Comparison of ENCODE assay signal across 8 cellular contexts in the genomic region with DNA sequence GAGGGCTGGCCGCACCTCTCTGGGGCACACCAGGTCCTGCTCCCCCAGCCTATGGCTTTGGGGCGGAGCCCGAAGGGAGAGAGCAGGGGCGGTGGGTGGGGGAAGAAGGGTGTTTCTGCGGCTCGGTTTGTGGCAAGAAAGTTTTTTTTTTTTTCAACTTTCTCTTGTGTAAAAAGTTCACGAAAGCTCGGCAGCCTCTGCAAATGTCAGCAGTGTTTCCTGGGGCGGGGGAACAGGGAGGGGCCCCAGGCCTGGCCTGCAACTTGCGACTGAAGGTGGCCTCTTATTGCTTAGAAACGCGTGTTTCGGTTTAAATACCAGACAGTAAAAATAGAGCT.
A peak's percentile ranks its signal among the peaks of the same experiment; 100 is the strongest.
DNase-seq lines count a peak whose midpoint lies in the region; ATAC-seq and TF ChIP-seq lines count a peak whose summit lies in the region.
"Not testable (repeated sequence)": the region's sequence is repeated elsewhere in the genome, so short reads cannot be mapped to it uniquely, and the experiment has no call there.

No MANE protein-coding gene starts in this region.

- peak; percentile 75 to 81 for ATAC-seq in activated T-cell treated with anti-CD3 and anti-CD28 coated beads, Interleukin-2, amount 50 U/mL, for 72 hours (replicated peaks in 1 of 2)
- peak; percentile 89 for ATAC-seq in activated naive CD8-positive, alpha-beta T cell treated with anti-CD3 and anti-CD28 coated beads, Interleukin-2, amount 50 U/mL, for 24 hours
- ATAC-seq in naive thymus-derived CD8-positive, alpha-beta T cell: peak; percentile 81 to 92

- not testable (repeated sequence) for H3K27me3 Mint-ChIP-seq in activated T-cell treated with anti-CD3 and anti-CD28 coated beads, Interleukin-2, amount 50 U/mL, for 72 hours (ENCODE audit: low read depth); activated naive CD8-positive, alpha-beta T cell treated with anti-CD3 and anti-CD28 coated beads, Interleukin-2, amount 50 U/mL, for 24 hours; naive thymus-derived CD8-positive, alpha-beta T cell

- POLR2A ChIA-PET in naive thymus-derived CD8-positive, alpha-beta T cell (lab: Charles Lee): not testable (repeated sequence)

- TF ChIP-seq CTCF in GM13976 (IDR thresholded peaks at IDR 0.05; ENCODE audit: borderline replicate concordance, control extremely low read depth, extremely low read depth, insufficient read depth, missing control alignments): not testable (repeated sequence)

- in situ Hi-C loops in GM13976 (cut with MboI; ENCODE audit: low sequenced_read_pairs, unreplicated experiment): not testable (repeated sequence)

- DNase-seq in AG08396 (ENCODE audit: low spot score) (peak; percentile 1), GM13976 (ENCODE audit: low spot score) (peak; percentile 4), NOMO-1 treated with DMSO at 0.1 percent for 48 hours (lab: John Stamatoyannopoulos, UW; ENCODE audit: unreplicated experiment) (peak; percentile 60)
- DNase-seq in activated CD4-positive, alpha-beta T cell treated with anti-CD3 and anti-CD28 coated beads for 48 hours: peak; percentile 31
- DNase-seq in activated T-cell treated with anti-CD3 and anti-CD28 coated beads, Interleukin-2, amount 50 U/mL, for 72 hours: peak; percentile 23 to 43
- peak; percentile 40 for DNase-seq in activated naive CD8-positive, alpha-beta T cell treated with anti-CD3 and anti-CD28 coated beads, Interleukin-2, amount 50 U/mL, for 24 hours
- peak in 8 of 10 donors; percentile 7 to 73 (median 32) for DNase-seq in naive thymus-derived CD8-positive, alpha-beta T cell
- DNase-seq in stimulated activated CD8-positive, alpha-beta memory T cell treated with anti-CD3 and anti-CD28 coated beads, Interleukin-4, amount 100 ng/mL, for 48 hours: peak; percentile 48

- H3K4me1 Mint-ChIP-seq in activated T-cell treated with anti-CD3 and anti-CD28 coated beads, Interleukin-2, amount 50 U/mL, for 72 hours (ENCODE audit: low read depth); activated naive CD8-positive, alpha-beta T cell treated with anti-CD3 and anti-CD28 coated beads, Interleukin-2, amount 50 U/mL, for 24 hours; naive thymus-derived CD8-positive, alpha-beta T cell: not testable (repeated sequence)

- H3K27ac Mint-ChIP-seq in activated T-cell treated with anti-CD3 and anti-CD28 coated beads, Interleukin-2, amount 50 U/mL, for 72 hours; activated naive CD8-positive, alpha-beta T cell treated with anti-CD3 and anti-CD28 coated beads, Interleukin-2, amount 50 U/mL, for 24 hours: not testable (repeated sequence)
- peak overlapping the region in 1 of 10 donors; percentile 22 for H3K27ac Mint-ChIP-seq in naive thymus-derived CD8-positive, alpha-beta T cell

- H3K4me3 Mint-ChIP-seq in activated T-cell treated with anti-CD3 and anti-CD28 coated beads, Interleukin-2, amount 50 U/mL, for 72 hours: peak overlapping the region in 1 of 2 donors; percentile 34
- not testable (repeated sequence) for H3K4me3 Mint-ChIP-seq in activated naive CD8-positive, alpha-beta T cell treated with anti-CD3 and anti-CD28 coated beads, Interleukin-2, amount 50 U/mL, for 24 hours
- peak overlapping the region in 6 of 10 donors; percentile 16 to 54 (median 38) for H3K4me3 Mint-ChIP-seq in naive thymus-derived CD8-positive, alpha-beta T cell

- H3K9me3 Mint-ChIP-seq in activated T-cell treated with anti-CD3 and anti-CD28 coated beads, Interleukin-2, amount 50 U/mL, for 72 hours; activated naive CD8-positive, alpha-beta T cell treated with anti-CD3 and anti-CD28 coated beads, Interleukin-2, amount 50 U/mL, for 24 hours; naive thymus-derived CD8-positive, alpha-beta T cell: not testable (repeated sequence)

- not testable (repeated sequence) for H3K36me3 Mint-ChIP-seq in activated T-cell treated with anti-CD3 and anti-CD28 coated beads, Interleukin-2, amount 50 U/mL, for 72 hours (ENCODE audit: insufficient read depth in 2 of 2); activated naive CD8-positive, alpha-beta T cell treated with anti-CD3 and anti-CD28 coated beads, Interleukin-2, amount 50 U/mL, for 24 hours (ENCODE audit: low read depth); naive thymus-derived CD8-positive, alpha-beta T cell

Comparison
In these comparisons a context has a peak if more than half of its experiments do, and no peak if none do; other contexts are left out.
1. Peak in every context shown above with its lines: DNase-seq and ATAC-seq.
2. DNase-seq: peak in every context shown above with its lines; median percentile 60 in NOMO-1 treated with DMSO at 0.1 percent for 48 hours; 48 in stimulated activated CD8-positive, alpha-beta memory T cell treated with anti-CD3 and anti-CD28 coated beads, Interleukin-4, amount 100 ng/mL, for 48 hours; 40 in activated naive CD8-positive, alpha-beta T cell treated with anti-CD3 and anti-CD28 coated beads, Interleukin-2, amount 50 U/mL, for 24 hours; 33 in activated T-cell treated with anti-CD3 and anti-CD28 coated beads, Interleukin-2, amount 50 U/mL, for 72 hours; 32 in naive thymus-derived CD8-positive, alpha-beta T cell; 31 in activated CD4-positive, alpha-beta T cell treated with anti-CD3 and anti-CD28 coated beads for 48 hours; 4 in GM13976; 1 in AG08396.